Comparison of ENCODE assay signal across 9 cellular contexts in genomic region chr1:109927908-109928307, GRCh38. TPM values are rescaled to one million over a fixed set of nuclear protein-coding genes. Genes with fewer than 3 reads are reported as not detected.
DNase-seq lines count a peak whose midpoint lies in the region; ATAC-seq, FAIRE-seq and TF ChIP-seq lines count a peak whose summit lies in the region.
"Had no signal": no experiment of that assay in that cellular context is flagged by ENCODE, and none has a peak within 500 bp of the region (broad histone marks: within the 10 kb centered on the region; RNA-seq: fewer than 3 reads in every experiment).

No MANE protein-coding gene starts in this region.

- H3K4me1 Mint-ChIP-seq in Caco-2 (ENCODE audit: low read depth, unreplicated experiment) = peaks cover 7% of the 10 kb centered on the region
- peaks cover 8% of the 10 kb centered on the region for H3K4me1 Mint-ChIP-seq in activated T-helper 17 cell treated with anti-CD3 and anti-CD28 coated beads, Interleukin-2, amount 50 U/mL, for 72 hours

- FAIRE-seq in HTR-8/SVneo (lab: Jason Lieb, UNC) = no peak

- intact Hi-C loops in tibial artery (cut with DNase I; ENCODE audit: low total_unique reads) (loop anchor here (10.0 kb wide), 1 partner anchor 273 kb away; the partner anchor contains the start of gene GSTM4), Caco-2 (cut with micrococcal nuclease; ENCODE audit: unreplicated experiment) (no loop called here)

- H3K36me3 Mint-ChIP-seq in Caco-2 (ENCODE audit: insufficient read depth, unreplicated experiment) = peaks cover 6% of the 10 kb centered on the region
- H3K36me3 Mint-ChIP-seq in activated T-helper 17 cell treated with anti-CD3 and anti-CD28 coated beads, Interleukin-2, amount 50 U/mL, for 72 hours (ENCODE audit: low read depth) = peaks cover 77% of the 10 kb centered on the region

- no peak overlapping the region for H3K27ac Mint-ChIP-seq in Caco-2 (ENCODE audit: unreplicated experiment)
- no peak overlapping the region for H3K27ac Mint-ChIP-seq in activated T-helper 17 cell treated with anti-CD3 and anti-CD28 coated beads, Interleukin-2, amount 50 U/mL, for 72 hours

- no peaks in the 10 kb centered on the region for H3K27me3 Mint-ChIP-seq in Caco-2 (ENCODE audit: insufficient read depth, unreplicated experiment)
- H3K27me3 Mint-ChIP-seq in activated T-helper 17 cell treated with anti-CD3 and anti-CD28 coated beads, Interleukin-2, amount 50 U/mL, for 72 hours = no peaks in the 10 kb centered on the region

- no peak overlapping the region for H3K4me3 ChIP-seq in adipocyte (ENCODE audit: low read length)
- no peak overlapping the region for H3K4me3 ChIP-seq in muscle layer of colon (ENCODE audit: low read depth in 1 of 2, low read length in 2 of 2)
- H3K4me3 ChIP-seq in tibial artery = no peak overlapping the region
- no peak overlapping the region for H3K4me3 ChIP-seq in Caco-2 (ENCODE audit: low read depth, low read length)

- H3K9me3 Mint-ChIP-seq in Caco-2 (ENCODE audit: unreplicated experiment) = no peaks in the 10 kb centered on the region
- H3K9me3 Mint-ChIP-seq in activated T-helper 17 cell treated with anti-CD3 and anti-CD28 coated beads, Interleukin-2, amount 50 U/mL, for 72 hours = no peaks in the 10 kb centered on the region

- H3K9me3 ChIP-seq in adipocyte (ENCODE audit: control insufficient read depth, low read length) (no peaks in the 10 kb centered on the region), muscle layer of colon (ENCODE audit: low read length) (no peaks in the 10 kb centered on the region), tibial artery (no peaks in the 10 kb centered on the region), Caco-2 (no peaks in the 10 kb centered on the region)

- H3K27ac ChIP-seq in muscle layer of colon (ENCODE audit: low read depth, low read length) (peak overlapping the region; percentile 67), tibial artery (peak overlapping the region; percentile 70 to 78)

- peak overlapping the region; percentile 74 for H3K9ac ChIP-seq in adipocyte (ENCODE audit: low read length)
- H3K9ac ChIP-seq in muscle layer of colon (ENCODE audit: low read length) = no peak overlapping the region

- H3K36me3 ChIP-seq in adipocyte (ENCODE audit: control insufficient read depth, insufficient read depth, low read length, severe bottlenecking) (peaks cover 66% of the 10 kb centered on the region), muscle layer of colon (ENCODE audit: insufficient read depth, low read length) (peaks cover 49% of the 10 kb centered on the region), tibial artery (peaks cover 31 to 54% (median 54%) of the 10 kb centered on the region in 3 donors), Caco-2 (ENCODE audit: control insufficient read depth, insufficient read depth, low read length) (no peaks in the 10 kb centered on the region)

- peaks cover 88% of the 10 kb centered on the region for H3K4me1 ChIP-seq in adipocyte (ENCODE audit: control insufficient read depth, insufficient read depth, low read length)
- peaks cover 42% of the 10 kb centered on the region for H3K4me1 ChIP-seq in muscle layer of colon (ENCODE audit: insufficient read depth, low read length)
- peaks cover 0 to 55% (median 49%) of the 10 kb centered on the region in 4 donors for H3K4me1 ChIP-seq in tibial artery
- H3K4me1 ChIP-seq in Caco-2 = peaks cover 25% of the 10 kb centered on the region

- TF ChIP-seq CTCF in tibial artery (IDR thresholded peaks at IDR 0.05) = no peak
- no peak for TF ChIP-seq CTCF in Caco-2 (IDR thresholded peaks at IDR 0.05; ENCODE audit: insufficient read depth in 1 of 2, low read depth in 1 of 2, low read length in 1 of 2, severe bottlenecking in 1 of 2, unreplicated experiment in 1 of 2)

- no peak overlapping the region for H3K4me3 Mint-ChIP-seq in Caco-2 (ENCODE audit: unreplicated experiment)
- no peak overlapping the region for H3K4me3 Mint-ChIP-seq in activated T-helper 17 cell treated with anti-CD3 and anti-CD28 coated beads, Interleukin-2, amount 50 U/mL, for 72 hours

- BruUV-seq in Caco-2 (replicated peaks; lab: Mats Ljungman, UMichigan) = no TSS peak

- CTCF ChIA-PET in Caco-2 (lab: Charles Lee) = no interaction called here

- H3K27me3 ChIP-seq in adipocyte (replicated peaks; ENCODE audit: control insufficient read depth, insufficient read depth, low read length) (no peaks in the 10 kb centered on the region), muscle layer of colon (ENCODE audit: control insufficient read depth in 1 of 2, insufficient read depth in 2 of 2, low read length in 2 of 2) (no peaks in the 10 kb centered on the region), tibial artery (no peaks in the 10 kb centered on the region), Caco-2 (replicated peaks; ENCODE audit: control insufficient read depth, insufficient read depth, low read length) (no peaks in the 10 kb centered on the region)

- DNase-seq in adipocyte (ENCODE audit: low read depth) (peak; percentile 38), fibroblast of the conjunctiva (ENCODE audit: low read depth) (peak; percentile 87), tibial artery (peak; percentile 90 to 91), Caco-2 (no peak), HTR-8/SVneo (ENCODE audit: insufficient read length, low spot score) (no peak), LoVo (ENCODE audit: low spot score) (no peak)
- DNase-seq: retina had no signal

- ATAC-seq in activated T-helper 17 cell treated with anti-CD3 and anti-CD28 coated beads, Interleukin-2, amount 50 U/mL, for 72 hours (replicated peaks) = no peak

- POLR2A ChIA-PET in Caco-2 (lab: Charles Lee) = no interaction called here

RNA-seq across cellular contexts. Expression of gene CSF1, which starts 17.3 kb away (rescaled TPM):
- 3.7 and 3.9 TPM in 2 replicates for total RNA-seq in Caco-2 (2022)
- 10 to 100 TPM; 46.8 to 95.4 TPM for total RNA-seq in activated T-helper 17 cell treated with anti-CD3 and anti-CD28 coated beads, Interleukin-2, amount 50 U/mL, for 72 hours

RNA-seq across cellular contexts. Expression of gene AHCYL1, which starts 56.7 kb away (rescaled TPM):
- total RNA-seq in Caco-2 (2022) = 62.6 and 64.2 TPM in 2 replicates
- total RNA-seq in activated T-helper 17 cell treated with anti-CD3 and anti-CD28 coated beads, Interleukin-2, amount 50 U/mL, for 72 hours = 10 to 100 TPM; 60.1 to 80.8 TPM

Comparison
In these comparisons a context has a peak if more than half of its experiments do, and no peak if none do; other contexts are left out.
1. DNase-seq: peak in adipocyte (single experiment), fibroblast of the conjunctiva (single experiment) and tibial artery (2 of 2); none in Caco-2 (0 of 2), HTR-8/SVneo (single experiment) and LoVo (single experiment).